18 cellular contexts compared by ENCODE assay signal in the genomic region with DNA sequence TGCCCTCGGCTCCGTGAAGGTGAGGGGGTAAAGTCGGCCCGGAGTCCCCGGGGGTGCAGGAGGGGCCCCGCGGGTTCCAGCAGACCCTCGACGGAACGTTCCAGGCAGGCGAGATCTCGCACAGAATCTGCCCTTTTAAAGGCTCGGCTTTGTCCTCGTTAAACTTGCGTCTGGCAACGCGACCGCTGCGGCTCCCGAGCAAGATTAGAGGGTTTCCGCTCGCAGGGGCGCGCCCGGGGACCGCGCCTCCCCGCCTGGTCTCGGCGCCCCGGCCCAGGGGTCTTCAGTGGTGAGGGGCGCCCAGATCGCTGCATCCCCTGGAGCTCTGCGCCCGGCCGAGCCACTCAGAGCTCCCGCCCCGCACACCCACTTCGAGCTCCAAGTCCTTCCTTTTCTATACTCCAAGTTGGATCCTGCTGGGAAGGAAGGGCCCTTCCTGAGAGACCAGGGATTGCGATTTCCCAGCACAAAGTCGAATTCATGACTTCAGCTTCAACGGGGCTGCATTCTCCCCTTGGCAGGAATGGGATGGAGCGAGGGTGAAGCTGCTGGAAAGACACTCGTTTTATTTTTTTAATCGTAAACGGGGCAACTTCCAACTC. TPM values are rescaled to one million over a fixed set of nuclear protein-coding genes. Genes with fewer than 3 reads are reported as not detected.
DNase-seq lines count a peak whose midpoint lies in the region; ATAC-seq, FAIRE-seq and TF ChIP-seq lines count a peak whose summit lies in the region.
"Had no signal": no experiment of that assay in that cellular context is flagged by ENCODE, and none has a peak within 500 bp of the region (broad histone marks: within the 10 kb centered on the region; RNA-seq: fewer than 3 reads in every experiment).

No MANE protein-coding gene starts in this region.

- H3K27ac Mint-ChIP-seq in activated T-cell treated with anti-CD3 and anti-CD28 coated beads, Interleukin-2, amount 50 U/mL, for 24 hours, result no peak overlapping the region
- H3K27ac Mint-ChIP-seq: activated CD4-positive, alpha-beta memory T cell treated with anti-CD3 and anti-CD28 coated beads for 36 hours; nephron had no signal

- dilution Hi-C loops in endothelial cell of umbilical vein (cut with MboI; ENCODE audit: extremely low pct_ligation_motif_present, low sequenced_read_pairs), result no loop called here

- POLR2A ChIA-PET in endothelial cell of umbilical vein (lab: Charles Lee), result no interaction called here

- H3K27me3 Mint-ChIP-seq in activated T-cell treated with anti-CD3 and anti-CD28 coated beads, Interleukin-2, amount 50 U/mL, for 24 hours, result peaks cover 73% of the 10 kb centered on the region

- H2AFZ ChIP-seq in endothelial cell of umbilical vein (ENCODE audit: low read depth, low read length) (no peak overlapping the region), parathyroid adenoma (peak overlapping the region; percentile 28), mesenchymal stem cell (ENCODE audit: low read depth, low read length) (no peak overlapping the region)

- no peak overlapping the region for H3K18ac ChIP-seq in mesenchymal stem cell (ENCODE audit: low read depth in 1 of 2, low read length in 2 of 2)

- peaks cover 20 to 33% of the 10 kb centered on the region in 2 experiments for H3K27me3 ChIP-seq in endothelial cell of umbilical vein (ENCODE audit: control insufficient read depth in 2 of 2, insufficient read depth in 2 of 2, low read length in 2 of 2)
- H3K27me3 ChIP-seq in parathyroid adenoma (ENCODE audit: control insufficient read depth, insufficient read depth, low read length), result peaks cover 3% of the 10 kb centered on the region
- peaks cover 0 to 67% of the 10 kb centered on the region in 2 experiments for H3K27me3 ChIP-seq in mesenchymal stem cell (ENCODE audit: control insufficient read depth in 1 of 2, insufficient read depth in 1 of 2, low read length in 2 of 2)

- intact Hi-C loops in endothelial cell of umbilical vein (cut with micrococcal nuclease), result no loop called here

- H4K91ac ChIP-seq in mesenchymal stem cell (ENCODE audit: low read length), result no peak overlapping the region

- H3K4me3 Mint-ChIP-seq in activated T-cell treated with anti-CD3 and anti-CD28 coated beads, Interleukin-2, amount 50 U/mL, for 24 hours, result peak overlapping the region; percentile 54
- H3K4me3 Mint-ChIP-seq: activated CD4-positive, alpha-beta memory T cell treated with anti-CD3 and anti-CD28 coated beads for 36 hours; nephron had no signal

- H3K36me3 Mint-ChIP-seq in activated T-cell treated with anti-CD3 and anti-CD28 coated beads, Interleukin-2, amount 50 U/mL, for 24 hours (ENCODE audit: low read depth), result no peaks in the 10 kb centered on the region
- H3K36me3 Mint-ChIP-seq: activated CD4-positive, alpha-beta memory T cell treated with anti-CD3 and anti-CD28 coated beads for 36 hours had no signal

- H2BK5ac ChIP-seq in mesenchymal stem cell (ENCODE audit: low read depth, low read length, poor library complexity, severe bottlenecking), result no peak overlapping the region

- no peaks in the 10 kb centered on the region for H3K9me3 Mint-ChIP-seq in activated T-cell treated with anti-CD3 and anti-CD28 coated beads, Interleukin-2, amount 50 U/mL, for 24 hours
- H3K9me3 Mint-ChIP-seq: activated CD4-positive, alpha-beta memory T cell treated with anti-CD3 and anti-CD28 coated beads for 36 hours; nephron had no signal

- CTCF ChIA-PET in endothelial cell of umbilical vein (lab: Charles Lee), result interaction anchor here (0.9 kb wide), 1 partner anchor 17 kb away, joined by 4 read pairs; no protein-coding TSS in a partner anchor

- no peak for TF ChIP-seq POLR2A in endothelial cell of umbilical vein (IDR thresholded peaks at IDR 0.05; ENCODE audit: low read depth, low read length)

- no peak overlapping the region for H2BK120ac ChIP-seq in mesenchymal stem cell (ENCODE audit: low read depth, low read length)

- H3K4me1 ChIP-seq in endothelial cell of umbilical vein (ENCODE audit: control insufficient read depth, extremely low read depth, insufficient read depth, low read length), result no peaks in the 10 kb centered on the region
- H3K4me1 ChIP-seq in parathyroid adenoma, result no peaks in the 10 kb centered on the region
- no peaks in the 10 kb centered on the region for H3K4me1 ChIP-seq in mesenchymal stem cell (ENCODE audit: control insufficient read depth, insufficient read depth, low read depth, low read length)

- H4K8ac ChIP-seq in mesenchymal stem cell (ENCODE audit: low read length), result no peak overlapping the region

- no peaks in the 10 kb centered on the region for H4K20me1 ChIP-seq in endothelial cell of umbilical vein (replicated peaks; ENCODE audit: control insufficient read depth, extremely low read depth, insufficient read depth, low read length)

- H3K4me3 ChIP-seq in endothelial cell of umbilical vein (replicated peaks in 1 of 3; ENCODE audit: insufficient read depth in 1 of 3, low read depth in 1 of 3, low read length in 3 of 3) (no peak overlapping the region), parathyroid adenoma (ENCODE audit: low read depth, low read length) (no peak overlapping the region), mesenchymal stem cell (ENCODE audit: insufficient read depth in 1 of 2, low read depth in 1 of 2, low read length in 2 of 2) (peak overlapping the region in 1 of 2 experiments; percentile 24)
- H3K4me3 ChIP-seq: cardiac muscle cell, heart right ventricle had no signal

- DNase-seq in activated T-cell treated with anti-CD3 and anti-CD28 coated beads, Interleukin-2, amount 50 U/mL, for 24 hours, result no peak
- DNase-seq in activated T-cell treated with anti-CD3 and anti-CD28 coated beads, Interleukin-2, amount 50 U/mL, for 48 hours, result no peak
- DNase-seq in endothelial cell of umbilical vein (ENCODE audit: low read depth, low spot score), result no peak
- no peak for DNase-seq in mesenchymal stem cell
- DNase-seq in HT-29 (ENCODE audit: low spot score), result no peak
- DNase-seq in HTR-8/SVneo (ENCODE audit: insufficient read length, low spot score), result no peak
- DNase-seq: activated CD4-positive, alpha-beta memory T cell treated with anti-CD3 and anti-CD28 coated beads for 36 hours; heart right ventricle; NCI-H82 had no signal

- H3K14ac ChIP-seq in mesenchymal stem cell (ENCODE audit: low read length in 2 of 2), result no peak overlapping the region

- H3K9me3 ChIP-seq in endothelial cell of umbilical vein (replicated peaks; ENCODE audit: control insufficient read depth, insufficient read depth, low read length), result peaks cover 3% of the 10 kb centered on the region
- no peaks in the 10 kb centered on the region for H3K9me3 ChIP-seq in parathyroid adenoma (ENCODE audit: control insufficient read depth, low read length)
- H3K9me3 ChIP-seq in mesenchymal stem cell (ENCODE audit: control insufficient read depth, low read length), result no peaks in the 10 kb centered on the region
- H3K9me3 ChIP-seq: heart right ventricle, upper lobe of left lung had no signal

- H2BK15ac ChIP-seq in mesenchymal stem cell (ENCODE audit: low read depth, poor library complexity, severe bottlenecking), result no peak overlapping the region

- ATAC-seq in SK-N-SH treated with all-trans-retinoic acid at 6 μM for 48 hours, result peak; percentile 35
- ATAC-seq: heart right ventricle had no signal

- FAIRE-seq in endothelial cell of umbilical vein (lab: Jason Lieb, UNC), result no peak
- FAIRE-seq in HTR-8/SVneo (lab: Jason Lieb, UNC), result no peak
- FAIRE-seq: A204.1, endometrium had no signal

- 93% methylated on average over 46 of the region's 46 CpGs for WGBS in mesenchymal stem cell

- H3K79me2 ChIP-seq in endothelial cell of umbilical vein (ENCODE audit: control insufficient read depth, insufficient read depth, low read length) (no peaks in the 10 kb centered on the region), parathyroid adenoma (no peaks in the 10 kb centered on the region)

- no peaks in the 10 kb centered on the region for H3K36me3 ChIP-seq in endothelial cell of umbilical vein (ENCODE audit: control insufficient read depth in 2 of 2, extremely low read depth in 1 of 2, insufficient read depth in 2 of 2, low read length in 2 of 2)
- H3K36me3 ChIP-seq in parathyroid adenoma (ENCODE audit: control insufficient read depth, insufficient read depth, low read length), result no peaks in the 10 kb centered on the region
- H3K36me3 ChIP-seq in mesenchymal stem cell (ENCODE audit: control insufficient read depth in 1 of 2, insufficient read depth in 2 of 2, low read depth in 1 of 2, low read length in 2 of 2), result no peaks in the 10 kb centered on the region
- H3K36me3 ChIP-seq: cardiac muscle cell, heart right ventricle, upper lobe of left lung had no signal

- H2AK5ac ChIP-seq in mesenchymal stem cell (ENCODE audit: low read length, severe bottlenecking), result no peak overlapping the region

- peaks cover 9% of the 10 kb centered on the region for H3K4me1 Mint-ChIP-seq in activated T-cell treated with anti-CD3 and anti-CD28 coated beads, Interleukin-2, amount 50 U/mL, for 24 hours (ENCODE audit: low read depth)

- H2BK12ac ChIP-seq in mesenchymal stem cell (ENCODE audit: low read length in 2 of 2), result no peak overlapping the region

- H3K79me1 ChIP-seq in mesenchymal stem cell (replicated peaks; ENCODE audit: low read length, poor library complexity, severe bottlenecking), result no peaks in the 10 kb centered on the region

- peak overlapping the region; percentile 39 for H3K4me2 ChIP-seq in endothelial cell of umbilical vein (ENCODE audit: insufficient read depth, low read length)
- peak overlapping the region; percentile 28 for H3K4me2 ChIP-seq in parathyroid adenoma (ENCODE audit: low read length)
- no peak overlapping the region for H3K4me2 ChIP-seq in mesenchymal stem cell (ENCODE audit: low read length, poor library complexity, severe bottlenecking)

- no peak overlapping the region for H3K4ac ChIP-seq in mesenchymal stem cell (ENCODE audit: low read depth in 1 of 2, low read length in 2 of 2)

- TF ChIP-seq CTCF in endothelial cell of umbilical vein (IDR thresholded peaks at IDR 0.05; ENCODE audit: extremely low read depth in 1 of 2, insufficient read depth in 1 of 2, low read depth in 1 of 2, low read length in 2 of 2) (no peak), parathyroid adenoma (IDR thresholded peaks at IDR 0.05) (no peak)

- no TSS peak for BruUV-seq in endothelial cell of umbilical vein (replicated peaks; lab: Mats Ljungman, UMichigan)

- no peak overlapping the region for H3K27ac ChIP-seq in endothelial cell of umbilical vein (ENCODE audit: insufficient read depth, low read depth, low read length)
- H3K27ac ChIP-seq in parathyroid adenoma, result no peak overlapping the region
- H3K27ac ChIP-seq in mesenchymal stem cell (ENCODE audit: low read length, poor library complexity, severe bottlenecking), result no peak overlapping the region
- H3K27ac ChIP-seq: cardiac muscle cell, heart right ventricle, upper lobe of left lung had no signal

- H3K9ac ChIP-seq in endothelial cell of umbilical vein (replicated peaks; ENCODE audit: extremely low read depth, insufficient read depth, low read length), result no peak overlapping the region
- H3K9ac ChIP-seq in parathyroid adenoma, result no peak overlapping the region
- no peak overlapping the region for H3K9ac ChIP-seq in mesenchymal stem cell (ENCODE audit: low read length)

- no peak overlapping the region for H3K23ac ChIP-seq in mesenchymal stem cell (ENCODE audit: low read length in 2 of 2)

- H3K9me1 ChIP-seq in endothelial cell of umbilical vein (replicated peaks; ENCODE audit: control insufficient read depth, extremely low read depth, insufficient read depth, low read length), result no peaks in the 10 kb centered on the region

RNA-seq across cellular contexts. Expression of gene PROP1, which starts 11.4 kb away (rescaled TPM):
- total RNA-seq in endothelial cell of umbilical vein, result not detected in 2 replicates
- polyA plus RNA-seq in endothelial cell of umbilical vein, result not detected in 2 replicates
- not detected in 2 replicates for polyA plus RNA-seq in endothelial cell of umbilical vein (2011; cell fraction: cytosol; rRNA removed)
- not detected in 2 replicates for polyA plus RNA-seq in endothelial cell of umbilical vein (2011; cell fraction: nucleus; rRNA removed)
- polyA plus RNA-seq in endothelial cell of umbilical vein (2012), result not detected in 2 replicates
- not detected in 2 replicates for polyA minus RNA-seq in endothelial cell of umbilical vein
- polyA minus RNA-seq in endothelial cell of umbilical vein (2011; cell fraction: cytosol; rRNA and poly(A)+ RNA removed), result not detected
- not detected in 2 replicates for polyA minus RNA-seq in endothelial cell of umbilical vein (2011; cell fraction: nucleus; rRNA and poly(A)+ RNA removed)
- not detected for polyA plus RNA-seq in mesenchymal stem cell (2013, experiment 1 of 2)
- not detected for polyA plus RNA-seq in mesenchymal stem cell (2013, experiment 2 of 2)
- not detected in 2 replicates for total RNA-seq in HT-29 (2014; rRNA removed; shearing (Covaris generic))
- total RNA-seq: activated CD4-positive, alpha-beta memory T cell treated with anti-CD3 and anti-CD28 coated beads for 36 hours; cardiac muscle cell; heart right ventricle; left lobe of liver; M059J; upper lobe of left lung had no signal
- polyA plus RNA-seq: cardiac muscle cell, heart right ventricle had no signal
